ENCODE assay signal across 8 cellular contexts in the genomic region with DNA sequence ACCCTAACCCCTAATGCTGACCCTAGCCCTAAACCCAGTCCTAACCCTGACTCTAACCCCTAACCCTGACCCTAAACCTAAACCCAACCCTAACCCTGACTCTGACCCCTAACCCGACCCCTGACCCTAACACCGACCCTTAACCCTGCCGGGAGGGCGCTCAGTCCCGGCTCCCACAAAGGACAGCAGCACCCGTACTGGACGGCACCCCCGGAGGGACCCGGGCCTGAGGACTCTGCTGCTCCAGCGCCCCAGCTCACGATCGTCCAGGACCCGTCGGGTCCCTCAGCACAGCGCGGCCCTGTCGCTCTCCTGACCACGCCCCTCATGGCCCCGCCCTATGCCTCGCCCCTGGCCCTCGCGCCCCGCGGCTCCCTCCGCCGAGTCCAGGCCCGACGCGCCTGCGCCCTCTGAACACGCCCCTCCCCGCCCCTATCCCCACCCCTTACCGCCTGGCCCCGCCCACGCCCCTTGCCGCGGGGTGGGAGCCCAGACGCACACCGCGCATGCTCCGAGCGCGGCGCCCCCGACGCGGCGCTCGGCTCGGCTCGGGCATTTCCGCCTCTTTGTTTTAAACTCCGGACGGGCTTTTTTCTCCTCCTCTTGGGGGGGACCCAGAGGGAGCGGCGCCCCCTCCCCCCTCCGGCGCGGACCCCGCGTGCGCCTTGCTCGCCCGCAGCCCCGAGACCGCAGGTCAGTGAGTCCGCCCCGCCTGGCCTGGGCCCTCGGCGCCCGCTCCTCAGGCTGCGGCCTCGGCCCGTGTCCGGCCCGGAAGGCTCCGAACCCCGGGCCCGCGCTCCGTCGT. TPM values are rescaled to one million over a fixed set of nuclear protein-coding genes. Genes with fewer than 3 reads are reported as not detected.
DNase-seq lines count a peak whose midpoint lies in the region; ATAC-seq and TF ChIP-seq lines count a peak whose summit lies in the region.

Gene PCGF3 (plus strand): TSS at position 555 of the 805 bp plus-strand sequence. CDS start 27,849 bp downstream, outside the sequence.

- TF ChIP-seq RAD21 in Ishikawa (IDR thresholded peaks at IDR 0.05; ENCODE audit: low read depth): no peak

- TF ChIP-seq EP300 in Ishikawa (IDR thresholded peaks at IDR 0.05; ENCODE audit: borderline replicate concordance): no peak

- ATAC-seq in GM21619 (IDR thresholded peaks at IDR 0.05; ENCODE audit: unreplicated experiment): peak; percentile 90

- DNase-seq in DMS114 treated with DMSO at 0.1 percent for 48 hours (lab: John Stamatoyannopoulos, UW; ENCODE audit: unreplicated experiment): peak; percentile 78
- DNase-seq in OCI-M2 (lab: John Stamatoyannopoulos, UW; ENCODE audit: unreplicated experiment): peak; percentile 31
- DNase-seq in activated T-cell treated with anti-CD3 and anti-CD28 coated beads for 4 hours: peak; percentile 96
- DNase-seq in epithelial cell of esophagus (ENCODE audit: low read depth): peak; percentile 97
- DNase-seq in mucosa of gallbladder (ENCODE audit: low spot score): peak; percentile 96
- peak; percentile 95 for DNase-seq in stimulated activated CD8-positive, alpha-beta memory T cell treated with anti-CD3 and anti-CD28 coated beads, Interleukin-4, amount 100 ng/mL, for 24 hours (ENCODE audit: low read depth)

- H3K4me3 ChIP-seq in epithelial cell of esophagus (ENCODE audit: low read length): peak within 1 kb of the TSS; percentile 78

- TF ChIP-seq CTCF in epithelial cell of esophagus (IDR thresholded peaks at IDR 0.05; ENCODE audit: insufficient read depth, low read depth, low read length, missing control alignments): no peak

TF ChIP-seq in Ishikawa, 13 proteins besides CTCF, POLR2A, EP300 and RAD21:
- TF ChIP-seq ZBTB7A (IDR thresholded peaks at IDR 0.05; ENCODE audit: low read depth) (0 out of 2 replicates have a peak, but pooled peaks have one; percentile 14), TAF1 (IDR thresholded peaks at IDR 0.05; ENCODE audit: low read depth) (peak; percentile 40; the same call in 1 of the 2 replicates), CEBPB (IDR thresholded peaks at IDR 0.05) (no peak)
- TF ChIP-seq, protein P1, sequence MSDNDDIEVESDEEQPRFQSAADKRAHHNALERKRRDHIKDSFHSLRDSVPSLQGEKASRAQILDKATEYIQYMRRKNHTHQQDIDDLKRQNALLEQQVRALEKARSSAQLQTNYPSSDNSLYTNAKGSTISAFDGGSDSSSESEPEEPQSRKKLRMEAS (IDR thresholded peaks at IDR 0.05): peak; percentile 64

RNA-seq across cellular contexts. Expression of gene PCGF3, which starts in this region (rescaled TPM):
- 60.6 TPM for total RNA-seq in mucosa of gallbladder

Comparison
In these comparisons a context has a peak if more than half of its experiments do, and no peak if none do; other contexts are left out.
1. Peak in every context shown above with its lines: DNase-seq, ATAC-seq and H3K4me3 ChIP-seq.
2. DNase-seq: peak in every context shown above with its lines; median percentile 97 in epithelial cell of esophagus; 96 in activated T-cell treated with anti-CD3 and anti-CD28 coated beads for 4 hours; 96 in mucosa of gallbladder; 95 in stimulated activated CD8-positive, alpha-beta memory T cell treated with anti-CD3 and anti-CD28 coated beads, Interleukin-4, amount 100 ng/mL, for 24 hours; 78 in DMS114 treated with DMSO at 0.1 percent for 48 hours; 31 in OCI-M2.